Comparison of ENCODE assay signal across 8 cellular contexts in the genomic region with DNA sequence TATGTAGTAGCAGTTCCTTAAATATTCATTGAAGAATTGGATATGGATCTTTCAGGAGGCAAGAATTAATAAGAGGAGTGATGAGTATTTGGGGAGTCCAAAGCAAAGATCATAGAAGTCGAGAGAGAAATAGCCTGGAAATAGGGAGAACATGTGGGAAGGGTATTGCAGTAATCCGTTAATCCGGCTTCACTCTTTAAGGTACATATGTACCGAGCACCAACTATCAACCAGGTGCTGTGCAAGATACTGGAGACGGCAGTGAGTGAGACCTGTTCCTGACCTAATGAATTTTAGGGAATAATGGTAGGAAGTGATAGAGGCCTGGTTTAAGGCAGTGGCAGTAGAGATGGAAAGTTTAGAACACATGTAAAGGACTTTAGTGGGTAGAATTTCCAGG. TPM values are rescaled to one million over a fixed set of nuclear protein-coding genes. Genes with fewer than 3 reads are reported as not detected.
A peak's percentile ranks its signal among the peaks of the same experiment; 100 is the strongest.
DNase-seq lines count a peak whose midpoint lies in the region; ATAC-seq and TF ChIP-seq lines count a peak whose summit lies in the region.

No MANE protein-coding gene starts in this region.

- DNase-seq in GM12864 (ENCODE audit: low read depth) (no peak), SJSA1 (ENCODE audit: low read depth in 1 of 2, low spot score in 2 of 2) (no peak), esophagus squamous epithelium (lab: John Stamatoyannopoulos, UW) (no peak), retinal pigment epithelial cell (ENCODE audit: low read depth) (no peak), D341Med (ENCODE audit: low spot score) (no peak), NCI-H2081 treated with DMSO at 0.1 percent for 48 hours (lab: John Stamatoyannopoulos, UW) (no peak), GM13976 (ENCODE audit: low spot score) (no peak)

- TF ChIP-seq CTCF in GM12864 (IDR thresholded peaks at IDR 0.05; ENCODE audit: low read depth, low read length, missing control alignments) (no peak), esophagus squamous epithelium (IDR thresholded peaks at IDR 0.05) (no peak), retinal pigment epithelial cell (conservative IDR thresholded peaks at IDR 0.05; ENCODE audit: low read depth, low read length) (no peak), GM13976 (IDR thresholded peaks at IDR 0.05; ENCODE audit: borderline replicate concordance, control extremely low read depth, extremely low read depth, insufficient read depth, missing control alignments) (no peak)

- 63 to 68% methylated on average over 5 of the region's 5 CpGs for WGBS in esophagus squamous epithelium, 2 donors

- H3K4me3 ChIP-seq in GM12864 (ENCODE audit: low read depth, low read length) (peak overlapping the region; percentile 77), SJSA1 (peak overlapping the region; percentile 91), esophagus squamous epithelium (peak overlapping the region; percentile 89 to 99 (median 96)), retinal pigment epithelial cell (ENCODE audit: low read length) (peak overlapping the region; percentile 89)

- peaks cover 52% of the 10 kb centered on the region for H3K36me3 ChIP-seq in SJSA1
- H3K36me3 ChIP-seq in esophagus squamous epithelium: peaks cover 6 to 42% (median 26%) of the 10 kb centered on the region in 3 donors

- intact Hi-C loops in esophagus squamous epithelium (cut with DNase I): no loop called here

- no peaks in the 10 kb centered on the region for H3K9me3 ChIP-seq in SJSA1 (replicated peaks)
- H3K9me3 ChIP-seq in esophagus squamous epithelium: no peaks in the 10 kb centered on the region

- H3K27ac ChIP-seq in SJSA1 (no peak overlapping the region), esophagus squamous epithelium (peak overlapping the region; percentile 96 to 100 (median 98))

- in situ Hi-C loops in GM13976 (cut with MboI; ENCODE audit: low sequenced_read_pairs, unreplicated experiment): no loop called here

- H3K27me3 ChIP-seq in SJSA1 (replicated peaks): no peaks in the 10 kb centered on the region
- H3K27me3 ChIP-seq in esophagus squamous epithelium: no peaks in the 10 kb centered on the region

- peaks cover 17% of the 10 kb centered on the region for H3K4me1 ChIP-seq in SJSA1 (replicated peaks)
- peaks cover 28 to 46% (median 31%) of the 10 kb centered on the region in 3 donors for H3K4me1 ChIP-seq in esophagus squamous epithelium

- TF ChIP-seq POLR2A in esophagus squamous epithelium (IDR thresholded peaks at IDR 0.05): no peak

- ATAC-seq in HG03457 (IDR thresholded peaks at IDR 0.05; ENCODE audit: unreplicated experiment): no peak

RNA-seq across cellular contexts. Expression of a gene that starts 1.1 kb away (rescaled TPM):
- total RNA-seq in SJSA1 (2014; rRNA removed; shearing (Covaris generic)): 37.2 and 52.4 TPM in 2 replicates
- 10 to 100 TPM; 14.9 to 21.8 (median 16.6) TPM for total RNA-seq in esophagus squamous epithelium

RNA-seq across cellular contexts. Expression of a gene that starts 1.5 kb away (rescaled TPM):
- total RNA-seq in SJSA1 (2014; rRNA removed; shearing (Covaris generic)): 15.5 and 21.8 TPM in 2 replicates
- total RNA-seq in esophagus squamous epithelium: 10 to 100 TPM; 42.0 to 52.1 (median 47.8) TPM

RNA-seq across cellular contexts. Expression of a gene that starts 9.2 kb away (rescaled TPM):
- not detected in 2 replicates for total RNA-seq in SJSA1 (2014; rRNA removed; shearing (Covaris generic))
- 100 to 1,000 TPM; 172 to 411 (median 208) TPM for total RNA-seq in esophagus squamous epithelium

RNA-seq across cellular contexts. Expression of a gene that starts 10.8 kb away (rescaled TPM):
- total RNA-seq in SJSA1 (2014; rRNA removed; shearing (Covaris generic)): 139 and 146 TPM in 2 replicates
- total RNA-seq in esophagus squamous epithelium: 100 to 1,000 TPM; 172 to 384 (median 197) TPM

RNA-seq across cellular contexts. Expression of a gene that starts 13.8 kb away (rescaled TPM):
- total RNA-seq in SJSA1 (2014; rRNA removed; shearing (Covaris generic)): 27.5 and 30.3 TPM in 2 replicates
- 10 to 100 TPM; 24.7 to 30.6 (median 27.0) TPM for total RNA-seq in esophagus squamous epithelium

Comparison
In these comparisons a context has a peak if more than half of its experiments do, and no peak if none do; other contexts are left out.
1. RNA of a gene that starts 9.2 kb away (total RNA-seq): 172 to 411 TPM in esophagus squamous epithelium; not detected in SJSA1; every median in the first group is over 100 times any median in the second.
2. Peak in every context shown above with its lines, with median percentiles within 50 percentile points of each other: H3K4me3 ChIP-seq.